11 cellular contexts compared by ENCODE assay signal in the genomic region with DNA sequence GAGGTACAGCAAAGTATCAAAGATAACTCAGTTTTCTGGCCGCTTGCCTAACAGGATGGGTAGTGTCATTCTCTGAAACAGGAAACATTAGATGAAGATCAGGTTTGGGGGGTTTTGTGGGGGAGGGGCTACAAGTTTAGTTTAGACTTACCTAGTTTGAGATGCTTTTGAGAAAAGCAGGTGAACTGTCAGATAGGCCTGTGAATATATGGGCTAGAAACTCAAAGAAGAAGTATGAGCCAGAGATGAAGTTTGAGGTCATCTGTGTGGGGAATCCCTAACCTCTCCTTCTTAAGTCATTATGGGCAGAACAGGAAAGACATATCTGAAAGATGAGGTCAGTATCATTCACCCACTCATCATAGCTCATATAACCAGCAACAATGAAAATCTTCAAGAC. TPM values are rescaled to one million over a fixed set of nuclear protein-coding genes. Genes with fewer than 3 reads are reported as not detected.
A peak's percentile ranks its signal among the peaks of the same experiment; 100 is the strongest.
DNase-seq lines count a peak whose midpoint lies in the region; ATAC-seq and TF ChIP-seq lines count a peak whose summit lies in the region.
"Had no signal": no experiment of that assay in that cellular context is flagged by ENCODE, and none has a peak within 500 bp of the region (broad histone marks: within the 10 kb centered on the region; RNA-seq: fewer than 3 reads in every experiment).

No MANE protein-coding gene starts in this region.

- DNase-seq in activated naive CD4-positive, alpha-beta T cell treated with anti-CD3 and anti-CD28 coated beads, Interleukin-2, amount 50 U/mL, for 72 hours (ENCODE audit: low spot score in 2 of 2) = no peak
- no peak for DNase-seq in activated naive CD4-positive, alpha-beta T cell treated with anti-CD3 and anti-CD28 coated beads, Interleukin-2, amount 50 U/mL, for 16 hours
- DNase-seq in PC-9 (peak; percentile 2 to 61), type B pancreatic cell (ENCODE audit: extremely low spot score, unreplicated experiment) (no peak), NCI-H146 treated with DMSO at 0.1 percent for 48 hours (lab: John Stamatoyannopoulos, UW; ENCODE audit: unreplicated experiment) (no peak), sigmoid colon (no peak)
- DNase-seq: head of caudate nucleus, NCI-H1092 treated with DMSO at 0.1 percent for 48 hours had no signal

- H3K9me3 Mint-ChIP-seq in activated naive CD4-positive, alpha-beta T cell treated with anti-CD3 and anti-CD28 coated beads, Interleukin-2, amount 50 U/mL, for 72 hours = no peaks in the 10 kb centered on the region
- no peaks in the 10 kb centered on the region for H3K9me3 Mint-ChIP-seq in type B pancreatic cell

- 76 to 81% methylated on average over 1 of the region's 1 CpG for WGBS in sigmoid colon, 2 donors

- no TSS peak for BruUV-seq in PC-9 (replicated peaks; lab: Mats Ljungman, UMichigan)

- peaks cover 11% of the 10 kb centered on the region for H3K4me1 Mint-ChIP-seq in type B pancreatic cell (ENCODE audit: unreplicated experiment)

- H3K27ac Mint-ChIP-seq in activated naive CD4-positive, alpha-beta T cell treated with anti-CD3 and anti-CD28 coated beads, Interleukin-2, amount 50 U/mL, for 72 hours = peak overlapping the region in 1 of 2 donors; percentile 19
- H3K27ac Mint-ChIP-seq in type B pancreatic cell = peak overlapping the region; percentile 80

- H3K4me3 ChIP-seq in PC-9 (no peak overlapping the region), sigmoid colon (no peak overlapping the region)

- TF ChIP-seq POLR2A in sigmoid colon (IDR thresholded peaks at IDR 0.05) = no peak

- peak overlapping the region; percentile 0; the same call in 1 of the 2 replicates for H3K4me2 ChIP-seq in PC-9

- H3F3A ChIP-seq in PC-9 (ENCODE audit: insufficient read depth, low read depth) = no peaks in the 10 kb centered on the region; the same call in 1 of the 2 replicates

- H3K36me3 ChIP-seq in PC-9 (ENCODE audit: low read depth) (no peaks in the 10 kb centered on the region), sigmoid colon (no peaks in the 10 kb centered on the region)

- peaks cover 5% of the 10 kb centered on the region for H3K27me3 Mint-ChIP-seq in type B pancreatic cell

- POLR2A ChIA-PET in PC-9 (lab: Charles Lee; ENCODE audit: unreplicated experiment) = no interaction called here

- H3K79me2 ChIP-seq in PC-9 (ENCODE audit: low read depth) = no peaks in the 10 kb centered on the region

- TF ChIP-seq EP300 in sigmoid colon (IDR thresholded peaks at IDR 0.05) = no peak

- CTCF ChIA-PET in PC-9 (lab: Charles Lee) = no interaction called here

- H4K20me1 ChIP-seq in PC-9 (ENCODE audit: insufficient read depth) = no peaks in the 10 kb centered on the region

- H3K36me3 Mint-ChIP-seq in activated naive CD4-positive, alpha-beta T cell treated with anti-CD3 and anti-CD28 coated beads, Interleukin-2, amount 50 U/mL, for 72 hours = no peaks in the 10 kb centered on the region
- no peaks in the 10 kb centered on the region for H3K36me3 Mint-ChIP-seq in type B pancreatic cell

- no peak overlapping the region for H3K27ac ChIP-seq in PC-9
- no peak overlapping the region for H3K27ac ChIP-seq in sigmoid colon
- H3K27ac ChIP-seq: C4-2B had no signal

- ATAC-seq in activated naive CD4-positive, alpha-beta T cell treated with anti-CD3 and anti-CD28 coated beads, Interleukin-2, amount 50 U/mL, for 72 hours = peak; percentile 49 to 82
- ATAC-seq in esophagus mucosa (peak; percentile 77), GM21619 (IDR thresholded peaks at IDR 0.05; ENCODE audit: unreplicated experiment) (no peak)

- intact Hi-C loops in PC-9 (cut with micrococcal nuclease; ENCODE audit: unreplicated experiment) = no loop called here
- intact Hi-C loops in sigmoid colon (cut with DNase I) = no loop called here

- no peaks in the 10 kb centered on the region for H3K9me3 ChIP-seq in PC-9 (ENCODE audit: insufficient read depth, low read depth)
- H3K9me3 ChIP-seq in sigmoid colon = no peaks in the 10 kb centered on the region

- no peak overlapping the region for H3K4me3 Mint-ChIP-seq in type B pancreatic cell

- peaks cover 20% of the 10 kb centered on the region for H3K4me1 ChIP-seq in PC-9 (replicated peaks; ENCODE audit: insufficient read depth)
- peaks cover 0 to under 1% (median 0%) of the 10 kb centered on the region in 4 donors for H3K4me1 ChIP-seq in sigmoid colon

- H2AFZ ChIP-seq in PC-9 = no peak overlapping the region

- H3K9me2 ChIP-seq in PC-9 (ENCODE audit: insufficient read depth) = no peaks in the 10 kb centered on the region

- no peaks in the 10 kb centered on the region for H3K27me3 ChIP-seq in PC-9 (ENCODE audit: insufficient read depth, low read depth)
- H3K27me3 ChIP-seq in sigmoid colon = no peaks in the 10 kb centered on the region

- TF ChIP-seq CTCF in PC-9 (conservative IDR thresholded peaks at IDR 0.05) (no peak), type B pancreatic cell (conservative IDR thresholded peaks at IDR 0.05) (no peak), sigmoid colon (IDR thresholded peaks at IDR 0.05) (no peak)

RNA-seq across cellular contexts. Expression of a gene that starts 11.9 kb away (rescaled TPM):
- total RNA-seq in activated naive CD4-positive, alpha-beta T cell treated with anti-CD3 and anti-CD28 coated beads, Interleukin-2, amount 50 U/mL, for 72 hours = not detected
- not detected in 2 replicates for total RNA-seq in PC-9 (2021)
- not detected for total RNA-seq in esophagus mucosa
- 0.75 TPM in 1 of 2 replicates, not detected in the other for total RNA-seq in type B pancreatic cell (ENCODE audit: low replicate concordance)
- total RNA-seq in sigmoid colon = not detected
- not detected for polyA plus RNA-seq in sigmoid colon

RNA-seq across cellular contexts. Expression of a gene that starts 14.0 kb away (rescaled TPM):
- total RNA-seq in activated naive CD4-positive, alpha-beta T cell treated with anti-CD3 and anti-CD28 coated beads, Interleukin-2, amount 50 U/mL, for 72 hours = 1 to 10 TPM; 6.3 to 8.6 TPM
- total RNA-seq in PC-9 (2021) (19.9 and 22.2 TPM in 2 replicates), esophagus mucosa (1.9 TPM), type B pancreatic cell (ENCODE audit: low replicate concordance) (9.2 and 17.9 TPM in 2 replicates), sigmoid colon (10 to 100 TPM; 36.0 to 65.8 (median 48.1) TPM)
- polyA plus RNA-seq in sigmoid colon = 1 to 10 TPM; 1.4 to 5.9 (median 4.8) TPM

RNA-seq across cellular contexts. Expression of a gene that starts 14.3 kb away (rescaled TPM):
- total RNA-seq in activated naive CD4-positive, alpha-beta T cell treated with anti-CD3 and anti-CD28 coated beads, Interleukin-2, amount 50 U/mL, for 72 hours = under 1 TPM in 1 of 2 donors, not detected in 1; 0.23 TPM
- total RNA-seq in PC-9 (2021) (not detected in 2 replicates), esophagus mucosa (not detected), type B pancreatic cell (ENCODE audit: low replicate concordance) (not detected in 2 replicates), sigmoid colon (not detected)
- not detected for polyA plus RNA-seq in sigmoid colon

Comparison
In these comparisons a context has a peak if more than half of its experiments do, and no peak if none do; other contexts are left out.
1. DNase-seq: peak in PC-9 (2 of 2); none in activated naive CD4-positive, alpha-beta T cell treated with anti-CD3 and anti-CD28 coated beads, Interleukin-2, amount 50 U/mL, for 72 hours (0 of 2), activated naive CD4-positive, alpha-beta T cell treated with anti-CD3 and anti-CD28 coated beads, Interleukin-2, amount 50 U/mL, for 16 hours (single experiment), type B pancreatic cell (single experiment), NCI-H146 treated with DMSO at 0.1 percent for 48 hours (single experiment) and sigmoid colon (single experiment).